Comparison of ENCODE assay signal across 25 cellular contexts in the genomic region with DNA sequence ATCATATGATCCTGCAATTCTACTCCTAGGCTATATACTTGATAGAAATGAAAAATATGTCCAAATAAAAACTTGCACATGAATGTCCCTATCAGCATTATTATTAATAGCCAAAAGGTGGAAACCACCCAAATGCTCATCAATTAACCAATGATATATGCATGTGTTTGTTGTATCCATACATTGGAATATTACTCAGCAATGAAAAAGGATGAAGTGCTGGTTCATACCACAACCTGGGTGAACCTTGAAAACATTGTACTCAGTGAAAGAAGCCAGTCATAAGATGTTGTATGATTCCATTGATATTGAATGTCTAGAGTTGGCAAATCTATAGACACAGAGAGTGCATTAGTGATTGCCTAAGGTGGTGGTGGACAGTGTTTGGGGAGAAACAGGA.
DNase-seq lines count a peak whose midpoint lies in the region; FAIRE-seq and TF ChIP-seq lines count a peak whose summit lies in the region.
"Had no signal": no experiment of that assay in that cellular context is flagged by ENCODE, and none has a peak within 500 bp of the region (broad histone marks: within the 10 kb centered on the region; RNA-seq: fewer than 3 reads in every experiment).

No MANE protein-coding gene starts in this region.

- CTCF ChIA-PET in HEK293 (lab: Yijun Ruan, JAX), result no interaction called here
- CTCF ChIA-PET in H1 (lab: Charles Lee; ENCODE audit: partially characterized antibody), result no interaction called here

- POLR2A ChIA-PET in HEK293 (lab: Yijun Ruan, JAX) (no interaction called here), H1 (lab: Charles Lee; ENCODE audit: partially characterized antibody) (no interaction called here)

- H3K9ac ChIP-seq in H1 (replicated peaks in 1 of 4; ENCODE audit: extremely low read depth in 1 of 4, low read depth in 3 of 4, low read length in 3 of 4) (no peak overlapping the region), endodermal cell (ENCODE audit: extremely low read depth, low read length, poor library complexity, severe bottlenecking) (no peak overlapping the region)
- H3K9ac ChIP-seq: BLaER1 had no signal

- no peaks in the 10 kb centered on the region for H3K27me3 Mint-ChIP-seq in activated CD4-positive, alpha-beta T cell treated with anti-CD3 and anti-CD28 coated beads, Interleukin-2, amount 10 ng/mL, durations not matched to agents 24 days and 14 days
- H3K27me3 Mint-ChIP-seq in endodermal cell (ENCODE audit: insufficient read depth), result no peaks in the 10 kb centered on the region
- H3K27me3 Mint-ChIP-seq: CD4-positive, alpha-beta memory T cell; CD4-positive, CD25-positive, alpha-beta regulatory T cell; CD8-positive, alpha-beta memory T cell had no signal

- H3K56ac ChIP-seq in H1 (replicated peaks; ENCODE audit: insufficient read length, low read depth, low read length), result no peak overlapping the region

- H3K4me1 Mint-ChIP-seq in activated CD4-positive, alpha-beta T cell treated with anti-CD3 and anti-CD28 coated beads, Interleukin-2, amount 10 ng/mL, durations not matched to agents 24 days and 14 days, result no peaks in the 10 kb centered on the region
- no peaks in the 10 kb centered on the region for H3K4me1 Mint-ChIP-seq in endodermal cell
- H3K4me1 Mint-ChIP-seq: CD14-positive monocyte; CD4-positive, alpha-beta memory T cell; CD4-positive, CD25-positive, alpha-beta regulatory T cell; CD8-positive, alpha-beta memory T cell had no signal

- H4K91ac ChIP-seq in H1 (replicated peaks; ENCODE audit: insufficient read length, low read length), result no peak overlapping the region

- H3K4me1 ChIP-seq in HEK293 (ENCODE audit: control insufficient read depth, insufficient read depth, low read length) (no peaks in the 10 kb centered on the region), H1 (replicated peaks in 1 of 4; ENCODE audit: control insufficient read depth in 3 of 4, insufficient read depth in 4 of 4, low read length in 3 of 4) (no peaks in the 10 kb centered on the region), endodermal cell (ENCODE audit: control insufficient read depth, insufficient read depth, low read length) (no peaks in the 10 kb centered on the region)
- H3K4me1 ChIP-seq: BE2C, BLaER1 had no signal

- no peak overlapping the region for H2BK15ac ChIP-seq in H1 (ENCODE audit: low read length)

- no peaks in the 10 kb centered on the region for H3K23me2 ChIP-seq in H1 (ENCODE audit: low read depth, low read length)

- H3K14ac ChIP-seq in H1 (ENCODE audit: insufficient read length), result no peak overlapping the region

- H3K27ac ChIP-seq in HEK293 (ENCODE audit: extremely low read depth, low read depth, low read length) (no peak overlapping the region), H1 (ENCODE audit: low read depth, low read length) (no peak overlapping the region), endodermal cell (ENCODE audit: low read depth, low read length) (no peak overlapping the region)
- H3K27ac ChIP-seq: BLaER1 had no signal

- H3K4me3 ChIP-seq in HEK293 (ENCODE audit: low read depth, low read length), result no peak overlapping the region
- no peak overlapping the region for H3K4me3 ChIP-seq in H1 (ENCODE audit: extremely low read depth in 1 of 4, insufficient read depth in 2 of 4, low read depth in 3 of 4, low read length in 4 of 4)
- H3K4me3 ChIP-seq in endodermal cell (ENCODE audit: low read length), result no peak overlapping the region
- H3K4me3 ChIP-seq: BLaER1, GM12878 had no signal

- H3K36me3 ChIP-seq in HEK293 (ENCODE audit: control insufficient read depth in 2 of 2, insufficient read depth in 1 of 2, low read length in 2 of 2) (no peaks in the 10 kb centered on the region), H1 (ENCODE audit: control insufficient read depth in 2 of 4, insufficient read depth in 4 of 4, low read length in 3 of 4) (no peaks in the 10 kb centered on the region), endodermal cell (ENCODE audit: control insufficient read depth, insufficient read depth, low read length) (no peaks in the 10 kb centered on the region)
- H3K36me3 ChIP-seq: BE2C, BLaER1 had no signal

- H4K8ac ChIP-seq in H1 (ENCODE audit: extremely low read depth, insufficient read depth, low read length), result no peak overlapping the region

- TF ChIP-seq CTCF in HEK293 (tag by site-specific recombination; IDR thresholded peaks at IDR 0.05) (no peak), H1 (IDR thresholded peaks at IDR 0.05; ENCODE audit: control extremely low read depth in 1 of 3, insufficient read depth in 1 of 3, low read depth in 1 of 3, low read length in 3 of 3) (no peak), endodermal cell (conservative IDR thresholded peaks at IDR 0.05) (no peak)

- H3K27ac Mint-ChIP-seq in activated CD4-positive, alpha-beta T cell treated with anti-CD3 and anti-CD28 coated beads, Interleukin-2, amount 10 ng/mL, durations not matched to agents 24 days and 14 days, result no peak overlapping the region
- no peak overlapping the region for H3K27ac Mint-ChIP-seq in endodermal cell
- H3K27ac Mint-ChIP-seq: CD14-positive monocyte; CD4-positive, alpha-beta memory T cell; CD4-positive, CD25-positive, alpha-beta regulatory T cell; CD8-positive, alpha-beta memory T cell had no signal

- no peak for TF ChIP-seq RAD21 in H1 (IDR thresholded peaks at IDR 0.05 in 1 of 2, conservative IDR thresholded peaks at IDR 0.05 in 1 of 2; ENCODE audit: low read depth in 2 of 2, low read length in 2 of 2)

- H3K79me2 ChIP-seq in H1 (ENCODE audit: control insufficient read depth in 1 of 2, insufficient read depth in 2 of 2, low read length in 2 of 2), result no peaks in the 10 kb centered on the region

- H2AK5ac ChIP-seq in H1 (ENCODE audit: low read depth, low read length), result no peak overlapping the region

- no peak overlapping the region for H2BK5ac ChIP-seq in H1 (ENCODE audit: low read depth, low read length)

- H3K23ac ChIP-seq in H1 (ENCODE audit: insufficient read length), result no peak overlapping the region

- no peak for TF ChIP-seq POLR2A in H1 (IDR thresholded peaks at IDR 0.05; ENCODE audit: control extremely low read depth in 1 of 2, low read depth in 2 of 2, low read length in 2 of 2)

- H3K27me3 ChIP-seq in H1 (replicated peaks in 1 of 4; ENCODE audit: control insufficient read depth in 3 of 4, extremely low read depth in 1 of 4, insufficient read depth in 3 of 4, low read length in 3 of 4), result no peaks in the 10 kb centered on the region
- H3K27me3 ChIP-seq in endodermal cell (ENCODE audit: control insufficient read depth, insufficient read depth, low read length, poor library complexity, severe bottlenecking), result no peaks in the 10 kb centered on the region
- H3K27me3 ChIP-seq: BE2C, BLaER1 had no signal

- H3K36me3 Mint-ChIP-seq in activated CD4-positive, alpha-beta T cell treated with anti-CD3 and anti-CD28 coated beads, Interleukin-2, amount 10 ng/mL, durations not matched to agents 24 days and 14 days (ENCODE audit: low read depth), result no peaks in the 10 kb centered on the region
- no peaks in the 10 kb centered on the region for H3K36me3 Mint-ChIP-seq in endodermal cell (ENCODE audit: low read depth)
- H3K36me3 Mint-ChIP-seq: CD14-positive monocyte; CD4-positive, alpha-beta memory T cell; CD4-positive, CD25-positive, alpha-beta regulatory T cell; CD8-positive, alpha-beta memory T cell had no signal

- H3K9me3 ChIP-seq in HEK293 (ENCODE audit: control insufficient read depth, insufficient read depth, low read depth, low read length) (no peaks in the 10 kb centered on the region), H1 (ENCODE audit: insufficient read depth in 2 of 2, low read depth in 1 of 2, low read length in 1 of 2) (no peaks in the 10 kb centered on the region), endodermal cell (ENCODE audit: control insufficient read depth, low read length) (peaks cover 7% of the 10 kb centered on the region)
- H3K9me3 ChIP-seq: BE2C, BLaER1 had no signal

- H2BK120ac ChIP-seq in H1 (replicated peaks; ENCODE audit: low read depth, low read length), result no peak overlapping the region

- no peaks in the 10 kb centered on the region for H3K79me1 ChIP-seq in H1 (ENCODE audit: low read depth, low read length)

- H2AFZ ChIP-seq in H1 (ENCODE audit: low read length), result no peak overlapping the region

- H4K5ac ChIP-seq in H1 (ENCODE audit: insufficient read length, low read depth, low read length), result no peak overlapping the region

- no peak for FAIRE-seq in H1 (lab: Jason Lieb, UNC)
- FAIRE-seq: GM12878, GM19239 had no signal

- no peak for TF ChIP-seq EP300 in H1 (IDR thresholded peaks at IDR 0.05; ENCODE audit: borderline replicate concordance in 1 of 2, low read depth in 2 of 2, low read length in 2 of 2)

- intact Hi-C loops in activated CD4-positive, alpha-beta T cell treated with anti-CD3 and anti-CD28 coated beads, Interleukin-2, amount 10 ng/mL, durations not matched to agents 24 days and 14 days (cut with micrococcal nuclease), result no loop called here

- no peak overlapping the region for H2BK20ac ChIP-seq in H1 (ENCODE audit: low read length)

- no peak overlapping the region for H2BK12ac ChIP-seq in H1 (ENCODE audit: low read depth, low read length)

- H3K4me3 Mint-ChIP-seq in activated CD4-positive, alpha-beta T cell treated with anti-CD3 and anti-CD28 coated beads, Interleukin-2, amount 10 ng/mL, durations not matched to agents 24 days and 14 days, result no peak overlapping the region
- no peak overlapping the region for H3K4me3 Mint-ChIP-seq in endodermal cell
- H3K4me3 Mint-ChIP-seq: CD14-positive monocyte; CD4-positive, alpha-beta memory T cell; CD4-positive, CD25-positive, alpha-beta regulatory T cell; CD8-positive, alpha-beta memory T cell had no signal

- no peaks in the 10 kb centered on the region for H3K9me3 Mint-ChIP-seq in activated CD4-positive, alpha-beta T cell treated with anti-CD3 and anti-CD28 coated beads, Interleukin-2, amount 10 ng/mL, durations not matched to agents 24 days and 14 days
- H3K9me3 Mint-ChIP-seq in endodermal cell, result peaks cover 8% of the 10 kb centered on the region

- H4K20me1 ChIP-seq in H1 (replicated peaks in 1 of 2; ENCODE audit: control insufficient read depth in 1 of 2, insufficient read depth in 2 of 2, low read length in 2 of 2), result no peaks in the 10 kb centered on the region
- H4K20me1 ChIP-seq: BLaER1 had no signal

- H3K4ac ChIP-seq in H1 (replicated peaks; ENCODE audit: insufficient read length, low read depth, low read length), result no peak overlapping the region

- no peak overlapping the region for H3K4me2 ChIP-seq in H1 (ENCODE audit: insufficient read depth in 1 of 2, low read depth in 2 of 2, low read length in 2 of 2)
- H3K4me2 ChIP-seq: BLaER1 had no signal

- peak; percentile 18 for DNase-seq in activated CD4-positive, alpha-beta T cell treated with anti-CD3 and anti-CD28 coated beads, Interleukin-2, amount 10 ng/mL, durations not matched to agents 24 days and 14 days
- no peak for DNase-seq in activated CD4-positive, alpha-beta T cell treated with anti-CD3 and anti-CD28 coated beads for 1 hour
- DNase-seq in H1 (ENCODE audit: low read depth in 1 of 2, low spot score in 2 of 2) (no peak), endodermal cell (no peak), HuH-7 (ENCODE audit: low spot score) (no peak)
- DNase-seq: 8988T; ACHN; BE2C; C1 segment of cervical spinal cord; CD4-positive, alpha-beta memory T cell; CD4-positive, CD25-positive, alpha-beta regulatory T cell; CD8-positive, alpha-beta memory T cell; COR-L47; DMS 273 treated with DMSO at 0.1 percent for 48 hours; DMS153; DMS53; DMS79; DND-41; EL; GDM1 had no signal

- no peak overlapping the region for H3K18ac ChIP-seq in H1 (ENCODE audit: extremely low read depth, low read length)

TF ChIP-seq in H1, 55 proteins besides CTCF, POLR2A, EP300 and RAD21 (continues in another document):
- TF ChIP-seq RFX5 (IDR thresholded peaks at IDR 0.05; ENCODE audit: borderline replicate concordance, low read depth, low read length), result no peak
